ENCODE assay signal across 19 cellular contexts in genomic region chr6:36613200-36613995, GRCh38. TPM values are rescaled to one million over a fixed set of nuclear protein-coding genes. Genes with fewer than 3 reads are reported as not detected.
DNase-seq lines count a peak whose midpoint lies in the region; ATAC-seq and TF ChIP-seq lines count a peak whose summit lies in the region.
"Had no signal": no experiment of that assay in that cellular context is flagged by ENCODE, and none has a peak within 500 bp of the region (broad histone marks: within the 10 kb centered on the region; RNA-seq: fewer than 3 reads in every experiment).

No MANE protein-coding gene starts in this region.

- DNase-seq in natural killer cell (no peak), left lobe of liver (ENCODE audit: low spot score) (peak; percentile 12), posterior cingulate gyrus (no peak)
- DNase-seq in natural killer cell treated with Interleukin-12 subunit alpha and Interleukin-12 subunit beta and Interleukin-15 and Interleukin-18, amount 100 ng/mL, for 72 hours (ENCODE audit: low spot score): no peak
- DNase-seq in activated CD4-positive, alpha-beta memory T cell treated with anti-CD3 and anti-CD28 coated beads for 36 hours: no peak
- DNase-seq in activated naive CD4-positive, alpha-beta T cell treated with anti-CD3 and anti-CD28 coated beads, Interleukin-2, amount 50 U/mL, for 72 hours (ENCODE audit: low spot score in 2 of 2): no peak
- DNase-seq: activated CD4-positive, alpha-beta T cell treated with anti-CD3 and anti-CD28 coated beads, Interleukin-2, amount 50 U/mL, for 4 hours; activated gamma-delta T cell; central memory CD4-positive, alpha-beta T cell; COR-L47; NCI-H1092 treated with DMSO at 0.1 percent for 48 hours; NCI-H2029; SIG-M5; stimulated activated naive CD4-positive, alpha-beta T cell treated with Interleukin-2 at 50 U/mL for 16 hours; thyroid gland had no signal

- peak overlapping the region; percentile 53 to 72 for H3K27ac Mint-ChIP-seq in natural killer cell
- H3K27ac Mint-ChIP-seq in natural killer cell treated with Interleukin-12 subunit alpha and Interleukin-12 subunit beta and Interleukin-15 and Interleukin-18, amount 100 ng/mL, for 72 hours: peak overlapping the region in 1 of 2 donors; percentile 1
- peak overlapping the region; percentile 6 for H3K27ac Mint-ChIP-seq in activated CD4-positive, alpha-beta memory T cell treated with anti-CD3 and anti-CD28 coated beads for 36 hours
- H3K27ac Mint-ChIP-seq in activated naive CD4-positive, alpha-beta T cell treated with anti-CD3 and anti-CD28 coated beads, Interleukin-2, amount 50 U/mL, for 72 hours: peak overlapping the region in 1 of 2 donors; percentile 28
- H3K27ac Mint-ChIP-seq: T-helper 1 cell treated with Interleukin-12 subunit alpha and Interleukin-12 subunit beta and Interleukin-4 antibody, amounts not matched to agents 30 μg/mL and 1 μg/mL, for 36 hours had no signal

- H3K9me3 Mint-ChIP-seq in natural killer cell: no peaks in the 10 kb centered on the region
- no peaks in the 10 kb centered on the region for H3K9me3 Mint-ChIP-seq in natural killer cell treated with Interleukin-12 subunit alpha and Interleukin-12 subunit beta and Interleukin-15 and Interleukin-18, amount 100 ng/mL, for 72 hours
- H3K9me3 Mint-ChIP-seq in activated CD4-positive, alpha-beta memory T cell treated with anti-CD3 and anti-CD28 coated beads for 36 hours: no peaks in the 10 kb centered on the region
- no peaks in the 10 kb centered on the region for H3K9me3 Mint-ChIP-seq in activated naive CD4-positive, alpha-beta T cell treated with anti-CD3 and anti-CD28 coated beads, Interleukin-2, amount 50 U/mL, for 72 hours
- H3K9me3 Mint-ChIP-seq: T-helper 1 cell treated with Interleukin-12 subunit alpha and Interleukin-12 subunit beta and Interleukin-4 antibody, amounts not matched to agents 30 μg/mL and 1 μg/mL, for 36 hours had no signal

- no peaks in the 10 kb centered on the region for H3K27me3 Mint-ChIP-seq in natural killer cell (ENCODE audit: low read depth in 2 of 2)
- H3K27me3 Mint-ChIP-seq in natural killer cell treated with Interleukin-12 subunit alpha and Interleukin-12 subunit beta and Interleukin-15 and Interleukin-18, amount 100 ng/mL, for 72 hours: no peaks in the 10 kb centered on the region
- H3K27me3 Mint-ChIP-seq in activated CD4-positive, alpha-beta memory T cell treated with anti-CD3 and anti-CD28 coated beads for 36 hours: no peaks in the 10 kb centered on the region

- intact Hi-C loops in natural killer cell (cut with micrococcal nuclease): loop anchor here (10.0 kb wide), 1 partner anchor 171 kb away; no protein-coding TSS in a partner anchor
- intact Hi-C loops in activated CD4-positive, alpha-beta memory T cell treated with anti-CD3 and anti-CD28 coated beads for 36 hours (cut with micrococcal nuclease): no loop called here
- intact Hi-C loops in posterior cingulate gyrus (cut with DNase I): loop anchor here (10.0 kb wide), 1 partner anchor 241 kb away; no protein-coding TSS in a partner anchor

- peaks cover 30 to 37% of the 10 kb centered on the region in 2 donors for H3K4me1 Mint-ChIP-seq in natural killer cell
- H3K4me1 Mint-ChIP-seq in natural killer cell treated with Interleukin-12 subunit alpha and Interleukin-12 subunit beta and Interleukin-15 and Interleukin-18, amount 100 ng/mL, for 72 hours (ENCODE audit: low read depth in 2 of 2): peaks cover 24 to 38% of the 10 kb centered on the region in 2 donors
- peaks cover 32% of the 10 kb centered on the region for H3K4me1 Mint-ChIP-seq in activated CD4-positive, alpha-beta memory T cell treated with anti-CD3 and anti-CD28 coated beads for 36 hours (ENCODE audit: low read depth)

- CTCF ChIA-PET in activated CD4-positive, alpha-beta memory T cell treated with anti-CD3 and anti-CD28 coated beads for 36 hours (lab: Charles Lee): interaction anchor here (7.1 kb wide), 1 partner anchor 147 kb away, joined by 96 read pairs; no protein-coding TSS in a partner anchor

- H3K36me3 Mint-ChIP-seq in natural killer cell: no peaks in the 10 kb centered on the region
- peaks cover 13% of the 10 kb centered on the region for H3K36me3 Mint-ChIP-seq in natural killer cell treated with Interleukin-12 subunit alpha and Interleukin-12 subunit beta and Interleukin-15 and Interleukin-18, amount 100 ng/mL, for 72 hours
- peaks cover 45% of the 10 kb centered on the region for H3K36me3 Mint-ChIP-seq in activated CD4-positive, alpha-beta memory T cell treated with anti-CD3 and anti-CD28 coated beads for 36 hours
- H3K36me3 Mint-ChIP-seq in activated naive CD4-positive, alpha-beta T cell treated with anti-CD3 and anti-CD28 coated beads, Interleukin-2, amount 50 U/mL, for 72 hours: peaks cover 6 to 9% of the 10 kb centered on the region in 2 donors

- no peak overlapping the region for H3K4me3 Mint-ChIP-seq in natural killer cell
- H3K4me3 Mint-ChIP-seq in natural killer cell treated with Interleukin-12 subunit alpha and Interleukin-12 subunit beta and Interleukin-15 and Interleukin-18, amount 100 ng/mL, for 72 hours: no peak overlapping the region
- no peak overlapping the region for H3K4me3 Mint-ChIP-seq in activated CD4-positive, alpha-beta memory T cell treated with anti-CD3 and anti-CD28 coated beads for 36 hours
- H3K4me3 Mint-ChIP-seq: nephron; T-helper 1 cell treated with Interleukin-12 subunit alpha and Interleukin-12 subunit beta and Interleukin-4 antibody, amounts not matched to agents 30 μg/mL and 1 μg/mL, for 36 hours had no signal

- POLR2A ChIA-PET in activated CD4-positive, alpha-beta memory T cell treated with anti-CD3 and anti-CD28 coated beads for 36 hours (lab: Charles Lee): no interaction called here

- no peak for ATAC-seq in natural killer cell
- no peak for ATAC-seq in natural killer cell treated with Interleukin-12 subunit alpha and Interleukin-12 subunit beta and Interleukin-15 and Interleukin-18, amount 100 ng/mL, for 72 hours
- no peak for ATAC-seq in left lobe of liver
- no peak for ATAC-seq in GM18520 (IDR thresholded peaks at IDR 0.05; ENCODE audit: unreplicated experiment)
- no peak for ATAC-seq in activated naive CD4-positive, alpha-beta T cell treated with anti-CD3 and anti-CD28 coated beads, Interleukin-2, amount 50 U/mL, for 72 hours
- ATAC-seq: esophagus mucosa had no signal

- TF ChIP-seq CTCF in natural killer cell (IDR thresholded peaks at IDR 0.05): no peak

RNA-seq across cellular contexts. Expression of gene SRSF3, which starts 19.2 kb away (rescaled TPM):
- total RNA-seq in natural killer cell: 100 to 1,000 TPM; 445 to 526 (median 447) TPM
- total RNA-seq in natural killer cell treated with Interleukin-12 subunit alpha and Interleukin-12 subunit beta and Interleukin-15 and Interleukin-18, amount 100 ng/mL, for 72 hours: 100 to 1,000 TPM; 455 to 498 TPM
- 100 to 1,000 TPM; 390 to 392 TPM for total RNA-seq in activated CD4-positive, alpha-beta memory T cell treated with anti-CD3 and anti-CD28 coated beads for 36 hours
- 58.7 TPM for total RNA-seq in left lobe of liver
- total RNA-seq in activated naive CD4-positive, alpha-beta T cell treated with anti-CD3 and anti-CD28 coated beads, Interleukin-2, amount 50 U/mL, for 72 hours: 100 to 1,000 TPM; 197 to 431 TPM
